9 cellular contexts compared by ENCODE assay signal in genomic region chr5:52725781-52726180, GRCh38.
DNase-seq lines count a peak whose midpoint lies in the region; ATAC-seq and TF ChIP-seq lines count a peak whose summit lies in the region.
"Had no signal": no experiment of that assay in that cellular context is flagged by ENCODE, and none has a peak within 500 bp of the region (broad histone marks: within the 10 kb centered on the region; RNA-seq: fewer than 3 reads in every experiment).

No MANE protein-coding gene starts in this region.

- H3K27ac Mint-ChIP-seq in activated CD8-positive, alpha-beta T cell treated with anti-CD3 and anti-CD28 coated beads for 36 hours = peak overlapping the region; percentile 81
- H3K27ac Mint-ChIP-seq in HFFc6 (no peak overlapping the region), nephron progenitor cell (no peak overlapping the region)
- H3K27ac Mint-ChIP-seq: IgD-negative memory B cell had no signal

- ATAC-seq in GM18909 (IDR thresholded peaks at IDR 0.05; ENCODE audit: poor library complexity, unreplicated experiment) (peak; percentile 27), HG03060 (IDR thresholded peaks at IDR 0.05; ENCODE audit: low read depth, unreplicated experiment) (peak; percentile 21)
- ATAC-seq in activated CD8-positive, alpha-beta T cell treated with anti-CD3 and anti-CD28 coated beads for 36 hours = no peak

- TF ChIP-seq CTCF in activated CD8-positive, alpha-beta T cell treated with anti-CD3 and anti-CD28 coated beads for 36 hours (IDR thresholded peaks at IDR 0.05) = no peak
- no peak for TF ChIP-seq CTCF in HFFc6 (IDR thresholded peaks at IDR 0.05)
- TF ChIP-seq CTCF in nephron progenitor cell (IDR thresholded peaks at IDR 0.05) = no peak

- POLR2A ChIA-PET in activated CD8-positive, alpha-beta T cell treated with anti-CD3 and anti-CD28 coated beads for 36 hours (lab: Charles Lee) = interaction anchor here (0.6 to 1.1 kb wide), 5 partner anchors 12 to 61 kb away, joined by 3 to 4 read pairs (median 3); no protein-coding TSS in a partner anchor

- H3K4me3 Mint-ChIP-seq in activated CD8-positive, alpha-beta T cell treated with anti-CD3 and anti-CD28 coated beads for 36 hours = no peak overlapping the region
- H3K4me3 Mint-ChIP-seq in HFFc6 (no peak overlapping the region), nephron progenitor cell (no peak overlapping the region)
- H3K4me3 Mint-ChIP-seq: IgD-negative memory B cell had no signal

- H3K36me3 Mint-ChIP-seq in activated CD8-positive, alpha-beta T cell treated with anti-CD3 and anti-CD28 coated beads for 36 hours (ENCODE audit: low read depth) = peaks cover 5% of the 10 kb centered on the region
- H3K36me3 Mint-ChIP-seq in HFFc6 (ENCODE audit: low read depth) (peaks cover 7% of the 10 kb centered on the region; the same call in 1 of the 2 replicates), nephron progenitor cell (ENCODE audit: low read depth) (no peaks in the 10 kb centered on the region)
- H3K36me3 Mint-ChIP-seq: IgD-negative memory B cell had no signal

- intact Hi-C loops in activated CD8-positive, alpha-beta T cell treated with anti-CD3 and anti-CD28 coated beads for 36 hours (cut with micrococcal nuclease) = loop anchor here (2.0 kb wide), 1 partner anchor 23 kb away; no protein-coding TSS in a partner anchor

- CTCF ChIA-PET in activated CD8-positive, alpha-beta T cell treated with anti-CD3 and anti-CD28 coated beads for 36 hours (lab: Charles Lee) = interaction anchor here (1.1 to 3.2 kb wide), 3 partner anchors 10 to 190 kb away, joined by 3 to 12 read pairs (median 4); no protein-coding TSS in a partner anchor

- peak; percentile 6 for DNase-seq in activated CD8-positive, alpha-beta T cell treated with anti-CD3 and anti-CD28 coated beads for 36 hours
- DNase-seq in myocyte (ENCODE audit: low read depth) = peak; percentile 23
- no peak for DNase-seq in HFFc6
- no peak for DNase-seq in SKM-1 (lab: John Stamatoyannopoulos, UW; ENCODE audit: unreplicated experiment)
- no peak for DNase-seq in stimulated activated CD4-positive, alpha-beta T cell treated with anti-CD3 and anti-CD28 coated beads, Interleukin-1b, Interleukin-23, amount 100 ng/mL, for 48 hours
- no peak for DNase-seq in nephron progenitor cell

- H3K27me3 Mint-ChIP-seq in activated CD8-positive, alpha-beta T cell treated with anti-CD3 and anti-CD28 coated beads for 36 hours = no peaks in the 10 kb centered on the region
- H3K27me3 Mint-ChIP-seq in HFFc6 (ENCODE audit: insufficient read depth) = no peaks in the 10 kb centered on the region
- no peaks in the 10 kb centered on the region for H3K27me3 Mint-ChIP-seq in nephron progenitor cell (ENCODE audit: low read depth, poor library complexity)

- peaks cover 8% of the 10 kb centered on the region for H3K9me3 Mint-ChIP-seq in activated CD8-positive, alpha-beta T cell treated with anti-CD3 and anti-CD28 coated beads for 36 hours
- H3K9me3 Mint-ChIP-seq in HFFc6 = peaks cover 4% of the 10 kb centered on the region; the same call in 1 of the 2 replicates
- H3K9me3 Mint-ChIP-seq in nephron progenitor cell = peaks cover 8% of the 10 kb centered on the region

- peaks cover 48% of the 10 kb centered on the region for H3K4me1 Mint-ChIP-seq in activated CD8-positive, alpha-beta T cell treated with anti-CD3 and anti-CD28 coated beads for 36 hours (ENCODE audit: low read depth)
- H3K4me1 Mint-ChIP-seq in HFFc6 (ENCODE audit: low read depth) (peaks cover 35% of the 10 kb centered on the region), nephron progenitor cell (no peaks in the 10 kb centered on the region)
- H3K4me1 Mint-ChIP-seq: IgD-negative memory B cell had no signal

Comparison
In these comparisons a context has a peak if more than half of its experiments do, and no peak if none do; other contexts are left out.
1. DNase-seq: peak in activated CD8-positive, alpha-beta T cell treated with anti-CD3 and anti-CD28 coated beads for 36 hours (single experiment) and myocyte (single experiment); none in HFFc6 (single experiment), SKM-1 (single experiment), stimulated activated CD4-positive, alpha-beta T cell treated with anti-CD3 and anti-CD28 coated beads, Interleukin-1b, Interleukin-23, amount 100 ng/mL, for 48 hours (single experiment) and nephron progenitor cell (single experiment).